14 cellular contexts compared by ENCODE assay signal in the genomic region with DNA sequence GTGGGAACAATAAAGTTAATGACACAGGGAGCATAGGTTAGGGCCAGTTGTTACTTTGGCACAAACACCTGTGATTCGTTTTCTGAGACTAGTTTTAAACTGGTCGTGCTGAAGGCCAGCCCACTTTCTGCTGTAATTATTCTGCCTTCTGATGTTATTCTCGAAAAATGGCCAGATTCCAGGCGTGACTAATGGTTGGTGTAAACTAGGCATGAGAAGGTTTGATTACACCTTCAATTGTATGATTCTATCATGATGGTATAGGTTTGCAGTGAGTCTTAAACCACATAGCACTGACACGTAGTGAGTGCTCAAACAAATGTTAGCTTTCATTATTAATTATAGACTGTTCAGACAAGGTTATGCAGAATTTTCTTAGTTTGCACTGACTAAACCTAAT. TPM values are rescaled to one million over a fixed set of nuclear protein-coding genes. Genes with fewer than 3 reads are reported as not detected.
A peak's percentile ranks its signal among the peaks of the same experiment; 100 is the strongest.
DNase-seq lines count a peak whose midpoint lies in the region; TF ChIP-seq lines count a peak whose summit lies in the region.
"Had no signal": no experiment of that assay in that cellular context is flagged by ENCODE, and none has a peak within 500 bp of the region (broad histone marks: within the 10 kb centered on the region; RNA-seq: fewer than 3 reads in every experiment).

No MANE protein-coding gene starts in this region.

- CTCF ChIA-PET in Calu3 (lab: Charles Lee), result interaction anchor here (0.6 kb wide), 1 partner anchor 37 kb away, joined by 4 read pairs; no protein-coding TSS in a partner anchor

- in situ Hi-C loops in GM13977 (cut with MboI; ENCODE audit: low pct_unique_long_range_greater_than_20kb, low sequenced_read_pairs, unreplicated experiment), result no loop called here

- BruUV-seq in Calu3 (replicated peaks; lab: Mats Ljungman, UMichigan), result no TSS peak

- intact Hi-C loops in Calu3 (cut with micrococcal nuclease; ENCODE audit: unreplicated experiment), result no loop called here
- intact Hi-C loops in testis (cut with DNase I; ENCODE audit: low total_unique reads), result no loop called here

- no peak for TF ChIP-seq POLR2A in testis (IDR thresholded peaks at IDR 0.05)

- no peaks in the 10 kb centered on the region for H3K4me1 Mint-ChIP-seq in Calu3 (ENCODE audit: low read depth, unreplicated experiment)

- H3K27me3 Mint-ChIP-seq in Calu3 (ENCODE audit: unreplicated experiment), result no peaks in the 10 kb centered on the region
- H3K27me3 Mint-ChIP-seq: activated CD4-positive, alpha-beta T cell treated with anti-CD3 and anti-CD28 coated beads, Interleukin-2, amount 10 ng/mL, durations not matched to agents 7 days and 5 days; activated naive CD8-positive, alpha-beta T cell treated with anti-CD3 and anti-CD28 coated beads for 36 hours had no signal

- no peaks in the 10 kb centered on the region for H3K36me3 ChIP-seq in testis (ENCODE audit: low read depth, missing control alignments)

- peaks cover 28% of the 10 kb centered on the region for H3K36me3 Mint-ChIP-seq in Calu3 (ENCODE audit: insufficient read depth, unreplicated experiment)

- H3K27ac Mint-ChIP-seq in Calu3 (ENCODE audit: unreplicated experiment), result no peak overlapping the region
- H3K27ac Mint-ChIP-seq: activated CD4-positive, alpha-beta T cell treated with anti-CD3 and anti-CD28 coated beads, Interleukin-2, amount 10 ng/mL, durations not matched to agents 7 days and 5 days; activated naive CD8-positive, alpha-beta T cell treated with anti-CD3 and anti-CD28 coated beads for 36 hours had no signal

- H3K27me3 ChIP-seq in testis, result no peaks in the 10 kb centered on the region

- peaks cover 6% of the 10 kb centered on the region for H3K4me1 ChIP-seq in testis

- WGBS in testis, 2 donors, result 62 to 65% methylated on average over 5 of the region's 5 CpGs

- TF ChIP-seq CTCF in LNCaP clone FGC (IDR thresholded peaks at IDR 0.05; ENCODE audit: control insufficient read depth, extremely low read depth, insufficient read depth) (no peak), Calu3 (IDR thresholded peaks at IDR 0.05; ENCODE audit: unreplicated experiment) (no peak), testis (IDR thresholded peaks at IDR 0.05) (no peak), GM13977 (IDR thresholded peaks at IDR 0.05; ENCODE audit: extremely low read depth, insufficient read depth, missing control alignments) (no peak)

- H3K27ac ChIP-seq in testis, result no peak overlapping the region

- H3K9me3 Mint-ChIP-seq in Calu3 (ENCODE audit: low read depth, unreplicated experiment), result no peaks in the 10 kb centered on the region
- H3K9me3 Mint-ChIP-seq: activated CD4-positive, alpha-beta T cell treated with anti-CD3 and anti-CD28 coated beads, Interleukin-2, amount 10 ng/mL, durations not matched to agents 7 days and 5 days; activated naive CD8-positive, alpha-beta T cell treated with anti-CD3 and anti-CD28 coated beads for 36 hours; CD8-positive, alpha-beta memory T cell had no signal

- H3K4me3 ChIP-seq in LNCaP clone FGC (ENCODE audit: low read depth, low read length) (no peak overlapping the region), testis (no peak overlapping the region)

- peak; percentile 58 for DNase-seq in AG20443 (ENCODE audit: low spot score)
- DNase-seq in LNCaP clone FGC (ENCODE audit: low read depth), result peak; percentile 38
- peak; percentile 35 for DNase-seq in amniotic stem cell (lab: John Stamatoyannopoulos, UW)
- peak; percentile 70 for DNase-seq in glomerular visceral epithelial cell (ENCODE audit: extremely low spot score)
- no peak for DNase-seq in Calu3
- no peak for DNase-seq in testis
- no peak for DNase-seq in GM13977 (ENCODE audit: low spot score)
- DNase-seq in activated effector memory CD4-positive, alpha-beta T cell treated with Interleukin-2 at 50 U/mL for 16 hours, result no peak
- DNase-seq: activated CD4-positive, alpha-beta T cell treated with anti-CD3 and anti-CD28 coated beads, Interleukin-2, amount 10 ng/mL, durations not matched to agents 7 days and 5 days; activated naive CD8-positive, alpha-beta T cell treated with anti-CD3 and anti-CD28 coated beads for 36 hours; CD8-positive, alpha-beta memory T cell; NCI-H1436 treated with DMSO at 0.1 percent for 48 hours; right cardiac atrium; SHP77 had no signal

- no peaks in the 10 kb centered on the region for H3K9me3 ChIP-seq in testis

- H3K4me3 Mint-ChIP-seq in Calu3 (ENCODE audit: low read depth, unreplicated experiment), result no peak overlapping the region
- H3K4me3 Mint-ChIP-seq: activated CD4-positive, alpha-beta T cell treated with anti-CD3 and anti-CD28 coated beads, Interleukin-2, amount 10 ng/mL, durations not matched to agents 7 days and 5 days; activated naive CD8-positive, alpha-beta T cell treated with anti-CD3 and anti-CD28 coated beads for 36 hours; CD8-positive, alpha-beta memory T cell had no signal

RNA-seq across cellular contexts. Expression of a gene that starts 39.0 kb away (rescaled TPM):
- 27.0 and 28.2 TPM in 2 replicates for total RNA-seq in Calu3 (2022)
- 1,000 to 10,000 TPM; 1,148 to 1,322 TPM for total RNA-seq in testis
- 504 TPM for polyA plus RNA-seq in testis (ENCODE audit: insufficient read depth, low read depth, low replicate concordance)

RNA-seq across cellular contexts. Expression of a gene that starts 45.4 kb away (rescaled TPM):
- total RNA-seq in Calu3 (2022), result 25.9 and 28.0 TPM in 2 replicates
- total RNA-seq in testis, result 10 to 100 TPM; 19.1 to 29.8 TPM
- polyA plus RNA-seq in testis (ENCODE audit: insufficient read depth, low read depth, low replicate concordance), result 12.1 TPM

Comparison
In these comparisons a context has a peak if more than half of its experiments do, and no peak if none do; other contexts are left out.
1. DNase-seq: peak in AG20443 (single experiment), LNCaP clone FGC (single experiment), amniotic stem cell (single experiment) and glomerular visceral epithelial cell (single experiment); none in Calu3 (single experiment), testis (single experiment), GM13977 (single experiment) and activated effector memory CD4-positive, alpha-beta T cell treated with Interleukin-2 at 50 U/mL for 16 hours (single experiment).
2. RNA of a gene that starts 39.0 kb away (total RNA-seq): 1,148 to 1,322 TPM in testis; 27.0 to 28.2 TPM in Calu3; every median in the first group is over 10 times any median in the second.